Comparison of ENCODE assay signal across 1 cellular context in genomic region chr7:150373049-150373801, GRCh38.
TF ChIP-seq lines count a peak whose summit lies in the region.

No MANE protein-coding gene starts in this region.

TF ChIP-seq in HepG2, 621 proteins besides CTCF, POLR2A, EP300 and RAD21:
- TF ChIP-seq PHF20 (CRISPR knock-in tag; IDR thresholded peaks at IDR 0.05) (no peak), RBM22 (optimal IDR thresholded peaks at IDR 0.05; ENCODE audit: low read length) (peak; percentile 72), PBX2 (CRISPR knock-in tag; IDR thresholded peaks at IDR 0.05) (no peak), AGO2 (optimal IDR thresholded peaks at IDR 0.05; ENCODE audit: low read depth, low read length) (peak; percentile 47)
